ENCODE assay signal across 8 cellular contexts in the genomic region with DNA sequence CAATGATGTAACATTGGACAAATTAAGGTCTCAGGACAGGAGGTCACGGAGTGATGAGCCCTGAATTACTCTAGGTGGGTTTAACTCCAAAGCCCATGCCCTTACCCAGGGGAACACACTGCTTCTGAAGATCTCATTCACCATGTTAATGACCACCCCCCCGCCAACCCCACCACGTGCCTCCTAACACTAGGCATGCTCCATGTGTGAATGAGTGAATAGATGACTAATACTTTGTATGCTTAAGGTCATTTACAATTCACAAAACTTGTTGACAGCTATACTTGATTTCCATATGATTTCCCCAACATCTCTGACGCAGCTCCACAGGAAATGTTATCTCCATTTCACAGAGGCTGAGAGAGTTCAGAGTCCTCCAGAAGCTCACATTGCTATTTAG.
DNase-seq lines count a peak whose midpoint lies in the region; ATAC-seq and TF ChIP-seq lines count a peak whose summit lies in the region.
"Not testable (repeated sequence)": the region's sequence is repeated elsewhere in the genome, so short reads cannot be mapped to it uniquely, and the experiment has no call there.

No MANE protein-coding gene starts in this region.

- not testable (repeated sequence) for H3K36me3 Mint-ChIP-seq in activated CD4-positive, alpha-beta memory T cell treated with anti-CD3 and anti-CD28 coated beads, Interleukin-2, amount 10 ng/mL, durations not matched to agents 7 days and 5 days (ENCODE audit: low read depth); stimulated activated effector memory CD8-positive, alpha-beta T cell treated with anti-CD3 and anti-CD28 coated beads, Interleukin-12 subunit alpha, Interleukin-12 subunit beta, amount 100 ng/mL, for 72 hours

- not testable (repeated sequence) for H3K4me1 Mint-ChIP-seq in activated CD4-positive, alpha-beta memory T cell treated with anti-CD3 and anti-CD28 coated beads, Interleukin-2, amount 10 ng/mL, durations not matched to agents 7 days and 5 days; stimulated activated effector memory CD8-positive, alpha-beta T cell treated with anti-CD3 and anti-CD28 coated beads, Interleukin-12 subunit alpha, Interleukin-12 subunit beta, amount 100 ng/mL, for 72 hours

- not testable (repeated sequence) for H3K4me1 ChIP-seq in esophagus muscularis mucosa; right cardiac atrium (ENCODE audit: control insufficient read depth, insufficient read depth, low read length)

- not testable (repeated sequence) for H3K27ac ChIP-seq in esophagus muscularis mucosa (replicated peaks in 1 of 4); right cardiac atrium (ENCODE audit: low read length)

- H3K9me3 ChIP-seq in esophagus muscularis mucosa; right cardiac atrium (ENCODE audit: control insufficient read depth, low read length): not testable (repeated sequence)

- ATAC-seq in right cardiac atrium, result peak; percentile 25 to 41
- peak; percentile 50 for ATAC-seq in stimulated activated effector memory CD8-positive, alpha-beta T cell treated with anti-CD3 and anti-CD28 coated beads, Interleukin-12 subunit alpha, Interleukin-12 subunit beta, amount 100 ng/mL, for 72 hours

- not testable (repeated sequence) for H3K9me3 Mint-ChIP-seq in activated CD4-positive, alpha-beta memory T cell treated with anti-CD3 and anti-CD28 coated beads, Interleukin-2, amount 10 ng/mL, durations not matched to agents 7 days and 5 days; stimulated activated effector memory CD8-positive, alpha-beta T cell treated with anti-CD3 and anti-CD28 coated beads, Interleukin-12 subunit alpha, Interleukin-12 subunit beta, amount 100 ng/mL, for 72 hours

- intact Hi-C loops in esophagus muscularis mucosa (cut with DNase I); right cardiac atrium (cut with DNase I): not testable (repeated sequence)

- CTCF ChIA-PET in activated CD4-positive, alpha-beta memory T cell treated with anti-CD3 and anti-CD28 coated beads, Interleukin-2, amount 10 ng/mL, durations not matched to agents 7 days and 5 days (lab: Charles Lee), result not testable (repeated sequence)

- H3K27me3 Mint-ChIP-seq in activated CD4-positive, alpha-beta memory T cell treated with anti-CD3 and anti-CD28 coated beads, Interleukin-2, amount 10 ng/mL, durations not matched to agents 7 days and 5 days, result not testable (repeated sequence)

- POLR2A ChIA-PET in activated CD4-positive, alpha-beta memory T cell treated with anti-CD3 and anti-CD28 coated beads, Interleukin-2, amount 10 ng/mL, durations not matched to agents 7 days and 5 days (lab: Charles Lee), result not testable (repeated sequence)

- not testable (repeated sequence) for H3K36me3 ChIP-seq in esophagus muscularis mucosa

- TF ChIP-seq CTCF in NB4 (IDR thresholded peaks at IDR 0.05; ENCODE audit: low read depth, low read length); esophagus muscularis mucosa (IDR thresholded peaks at IDR 0.05): not testable (repeated sequence)

- H3K27me3 ChIP-seq in esophagus muscularis mucosa; right cardiac atrium (ENCODE audit: control insufficient read depth, insufficient read depth): not testable (repeated sequence)

- DNase-seq in ELF-1 (ENCODE audit: low read depth, low spot score) (peak; percentile 1), NB4 (ENCODE audit: low read depth) (peak; percentile 5), astrocyte of the hippocampus (ENCODE audit: low read depth, low spot score) (peak; percentile 11), esophagus muscularis mucosa (ENCODE audit: extremely low spot score) (peak; percentile 62), right cardiac atrium (peak; percentile 0 to 12 (median 12)), mesenteric fat pad (ENCODE audit: low spot score) (peak; percentile 90)
- peak; percentile 9 for DNase-seq in activated CD4-positive, alpha-beta memory T cell treated with anti-CD3 and anti-CD28 coated beads, Interleukin-2, amount 10 ng/mL, durations not matched to agents 7 days and 5 days
- DNase-seq in stimulated activated effector memory CD8-positive, alpha-beta T cell treated with anti-CD3 and anti-CD28 coated beads, Interleukin-12 subunit alpha, Interleukin-12 subunit beta, amount 100 ng/mL, for 72 hours (ENCODE audit: low spot score in 2 of 2), result not testable (repeated sequence)

- H3K4me3 Mint-ChIP-seq in activated CD4-positive, alpha-beta memory T cell treated with anti-CD3 and anti-CD28 coated beads, Interleukin-2, amount 10 ng/mL, durations not matched to agents 7 days and 5 days; stimulated activated effector memory CD8-positive, alpha-beta T cell treated with anti-CD3 and anti-CD28 coated beads, Interleukin-12 subunit alpha, Interleukin-12 subunit beta, amount 100 ng/mL, for 72 hours: not testable (repeated sequence)

- not testable (repeated sequence) for H3K4me3 ChIP-seq in NB4 (ENCODE audit: low read depth, low read length); esophagus muscularis mucosa; right cardiac atrium (ENCODE audit: low read length)

- not testable (repeated sequence) for TF ChIP-seq EP300 in esophagus muscularis mucosa (IDR thresholded peaks at IDR 0.05)

- not testable (repeated sequence) for TF ChIP-seq POLR2A in NB4 (IDR thresholded peaks at IDR 0.05; ENCODE audit: extremely low read depth, insufficient read length); esophagus muscularis mucosa (IDR thresholded peaks at IDR 0.05; ENCODE audit: low read depth)

- 79% methylated on average over 3 of the region's 4 CpGs for WGBS in esophagus muscularis mucosa
- 40% methylated on average over 3 of the region's 4 CpGs for WGBS in right cardiac atrium

- not testable (repeated sequence) for H3K27ac Mint-ChIP-seq in activated CD4-positive, alpha-beta memory T cell treated with anti-CD3 and anti-CD28 coated beads, Interleukin-2, amount 10 ng/mL, durations not matched to agents 7 days and 5 days; stimulated activated effector memory CD8-positive, alpha-beta T cell treated with anti-CD3 and anti-CD28 coated beads, Interleukin-12 subunit alpha, Interleukin-12 subunit beta, amount 100 ng/mL, for 72 hours
